9 cellular contexts compared by ENCODE assay signal in the genomic region with DNA sequence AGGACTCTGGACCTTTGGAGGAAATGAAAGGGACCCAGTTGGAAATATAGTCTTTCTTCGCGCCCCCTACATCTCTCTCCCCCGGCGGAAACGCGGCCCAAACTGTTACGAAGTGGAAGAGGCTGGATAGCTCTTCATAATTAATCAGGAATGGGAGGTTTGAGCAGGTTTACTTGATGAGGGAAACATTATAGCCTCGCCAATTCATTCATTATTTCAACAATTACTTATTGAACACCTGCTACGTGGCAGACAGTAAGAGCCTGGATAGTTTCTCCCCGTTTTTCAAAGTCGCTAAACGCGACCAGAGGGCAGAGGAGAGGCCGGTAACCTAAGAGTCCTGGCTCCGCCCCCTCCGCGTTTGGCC. TPM values are rescaled to one million over a fixed set of nuclear protein-coding genes. Genes with fewer than 3 reads are reported as not detected.
DNase-seq lines count a peak whose midpoint lies in the region; ATAC-seq and TF ChIP-seq lines count a peak whose summit lies in the region.
"Had no signal": no experiment of that assay in that cellular context is flagged by ENCODE, and none has a peak within 500 bp of the region (broad histone marks: within the 10 kb centered on the region; RNA-seq: fewer than 3 reads in every experiment).

No MANE protein-coding gene starts in this region.

- WGBS in prostate gland, result under 1% methylated on average over 17 of the region's 17 CpGs

- TF ChIP-seq CTCF in Caco-2 (IDR thresholded peaks at IDR 0.05; ENCODE audit: insufficient read depth in 1 of 2, low read depth in 1 of 2, low read length in 1 of 2, severe bottlenecking in 1 of 2, unreplicated experiment in 1 of 2) (no peak), HEK293 (tag by site-specific recombination; IDR thresholded peaks at IDR 0.05) (no peak), fibroblast of the aortic adventitia (IDR thresholded peaks at IDR 0.05; ENCODE audit: insufficient read depth, low read length) (no peak), prostate gland (IDR thresholded peaks at IDR 0.05) (no peak)

- BruUV-seq in Caco-2 (replicated peaks; lab: Mats Ljungman, UMichigan), result TSS peak; percentile 26

- ATAC-seq in HG03457 (IDR thresholded peaks at IDR 0.05; ENCODE audit: unreplicated experiment), result no peak

- H3K4me1 ChIP-seq in Caco-2, result peaks cover 9% of the 10 kb centered on the region; the same call in 1 of the 2 replicates
- peaks cover 9% of the 10 kb centered on the region for H3K4me1 ChIP-seq in HEK293 (ENCODE audit: control insufficient read depth, insufficient read depth, low read length)
- H3K4me1 ChIP-seq in SJCRH30, result no peaks in the 10 kb centered on the region; the same call in 1 of the 2 replicates
- H3K4me1 ChIP-seq in prostate gland (replicated peaks), result peaks cover 26% of the 10 kb centered on the region

- intact Hi-C loops in Caco-2 (cut with micrococcal nuclease; ENCODE audit: unreplicated experiment) (loop anchor here (2.0 to 5.0 kb wide), 2 partner anchors 40 to 162 kb away; no protein-coding TSS in a partner anchor), prostate gland (cut with DNase I) (loop anchor here (2.0 kb wide), 1 partner anchor 26 kb away; a partner anchor contains a TSS)

- H3K4me3 ChIP-seq in Caco-2 (ENCODE audit: low read depth, low read length), result peak overlapping the region; percentile 83
- H3K4me3 ChIP-seq in HEK293 (ENCODE audit: low read depth, low read length), result peak overlapping the region; percentile 80
- H3K4me3 ChIP-seq in SJCRH30, result peak overlapping the region; percentile 71
- peak overlapping the region; percentile 94 for H3K4me3 ChIP-seq in fibroblast of the aortic adventitia (ENCODE audit: low read depth, low read length)
- peak overlapping the region; percentile 62 to 73 for H3K4me3 ChIP-seq in prostate gland

- peaks cover 33% of the 10 kb centered on the region for H3K36me3 Mint-ChIP-seq in Caco-2 (ENCODE audit: insufficient read depth, unreplicated experiment)

- no peaks in the 10 kb centered on the region for H3K27me3 Mint-ChIP-seq in Caco-2 (ENCODE audit: insufficient read depth, unreplicated experiment)

- H3K9me3 Mint-ChIP-seq in Caco-2 (ENCODE audit: unreplicated experiment), result no peaks in the 10 kb centered on the region

- H3K27ac Mint-ChIP-seq in Caco-2 (ENCODE audit: unreplicated experiment), result peak overlapping the region; percentile 97

- peak overlapping the region; percentile 99 for H3K4me3 Mint-ChIP-seq in Caco-2 (ENCODE audit: unreplicated experiment)

- DNase-seq in Caco-2 (no peak), SJCRH30 (no peak), fibroblast of the aortic adventitia (ENCODE audit: low read depth) (no peak), prostate gland (ENCODE audit: low spot score) (peak; percentile 82), germinal center (ENCODE audit: low spot score) (no peak), activated gamma-delta T cell (lab: John Stamatoyannopoulos, UW) (no peak)

- H3K4me1 Mint-ChIP-seq in Caco-2 (ENCODE audit: low read depth, unreplicated experiment), result peaks cover 7% of the 10 kb centered on the region

- no peak for TF ChIP-seq POLR2A in prostate gland (IDR thresholded peaks at IDR 0.05)

- no peaks in the 10 kb centered on the region for H3K9me3 ChIP-seq in Caco-2
- H3K9me3 ChIP-seq in HEK293 (ENCODE audit: control insufficient read depth, insufficient read depth, low read depth, low read length), result no peaks in the 10 kb centered on the region
- no peaks in the 10 kb centered on the region for H3K9me3 ChIP-seq in SJCRH30 (replicated peaks)
- H3K9me3 ChIP-seq in prostate gland, result no peaks in the 10 kb centered on the region

- POLR2A ChIA-PET in Caco-2 (lab: Charles Lee) (interaction anchor here (1.4 kb wide), 1 partner anchor 12 kb away, joined by 6 read pairs; a partner anchor contains a TSS), HEK293 (lab: Yijun Ruan, JAX) (interaction anchor here (0.9 to 5.2 kb wide), 11 partner anchors 8 to 269 kb away, joined by 3 to 42 read pairs (median 5); a partner anchor contains a TSS)

- 0 out of 2 replicates have a peak, but pooled peaks cover 1% of the 10 kb centered on the region for H3K36me3 ChIP-seq in Caco-2 (ENCODE audit: control insufficient read depth, insufficient read depth, low read length)
- peaks cover 0 to 28% of the 10 kb centered on the region in 2 experiments; a peak in 1 of 3 replicates for H3K36me3 ChIP-seq in HEK293 (ENCODE audit: control insufficient read depth in 2 of 2, insufficient read depth in 1 of 2, low read length in 2 of 2)
- H3K36me3 ChIP-seq in SJCRH30, result no peaks in the 10 kb centered on the region
- H3K36me3 ChIP-seq in prostate gland, result peaks cover 0 to 8% of the 10 kb centered on the region in 2 donors

- CTCF ChIA-PET in Caco-2 (lab: Charles Lee), result interaction anchor here (1.0 to 5.3 kb wide), 8 partner anchors 12 to 251 kb away, joined by 3 to 37 read pairs (median 4); a partner anchor contains a TSS
- CTCF ChIA-PET in HEK293 (lab: Yijun Ruan, JAX), result interaction anchor here (0.6 to 5.6 kb wide), 11 partner anchors 10 to 190 kb away, joined by 3 to 57 read pairs (median 4); a partner anchor contains a TSS

- H3K27me3 ChIP-seq in Caco-2 (replicated peaks; ENCODE audit: control insufficient read depth, insufficient read depth, low read length) (no peaks in the 10 kb centered on the region), SJCRH30 (no peaks in the 10 kb centered on the region), prostate gland (replicated peaks; ENCODE audit: insufficient read depth) (no peaks in the 10 kb centered on the region)

- peak overlapping the region; percentile 65 for H3K27ac ChIP-seq in HEK293 (ENCODE audit: extremely low read depth, low read depth, low read length)
- H3K27ac ChIP-seq in SJCRH30, result peak overlapping the region; percentile 39
- H3K27ac ChIP-seq in prostate gland, result peak overlapping the region; percentile 83 to 86

TF ChIP-seq in HEK293, 187 proteins besides CTCF, POLR2A, EP300 and RAD21 (continues in another document):
- TF ChIP-seq ZFP3 (tag by site-specific recombination; IDR thresholded peaks at IDR 0.05; ENCODE audit: low read depth), result peak; percentile 80
- TF ChIP-seq, protein P1, sequence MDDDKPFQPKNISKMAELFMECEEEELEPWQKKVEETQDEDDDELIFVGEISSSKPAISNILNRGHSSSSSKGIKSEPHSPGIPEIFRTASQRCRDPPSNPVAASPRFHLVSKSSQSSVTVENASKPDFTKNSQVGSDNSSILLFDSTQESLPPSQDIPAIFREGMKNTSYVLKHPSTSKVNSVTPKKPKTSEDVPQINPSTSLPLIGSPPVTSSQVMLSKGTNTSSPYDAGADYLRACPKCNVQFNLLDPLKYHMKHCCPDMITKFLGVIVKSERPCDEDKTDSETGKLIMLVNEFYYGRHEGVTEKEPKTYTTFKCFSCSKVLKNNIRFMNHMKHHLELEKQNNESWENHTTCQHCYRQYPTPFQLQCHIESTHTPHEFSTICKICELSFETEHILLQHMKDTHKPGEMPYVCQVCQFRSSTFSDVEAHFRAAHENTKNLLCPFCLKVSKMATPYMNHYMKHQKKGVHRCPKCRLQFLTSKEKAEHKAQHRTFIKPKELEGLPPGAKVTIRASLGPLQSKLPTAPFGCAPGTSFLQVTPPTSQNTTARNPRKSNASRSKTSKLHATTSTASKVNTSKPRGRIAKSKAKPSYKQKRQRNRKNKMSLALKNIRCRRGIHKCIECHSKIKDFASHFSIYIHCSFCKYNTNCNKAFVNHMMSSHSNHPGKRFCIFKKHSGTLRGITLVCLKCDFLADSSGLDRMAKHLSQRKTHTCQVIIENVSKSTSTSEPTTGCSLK (tag by site-specific recombination; IDR thresholded peaks at IDR 0.05), result no peak
- TF ChIP-seq, protein P2, sequence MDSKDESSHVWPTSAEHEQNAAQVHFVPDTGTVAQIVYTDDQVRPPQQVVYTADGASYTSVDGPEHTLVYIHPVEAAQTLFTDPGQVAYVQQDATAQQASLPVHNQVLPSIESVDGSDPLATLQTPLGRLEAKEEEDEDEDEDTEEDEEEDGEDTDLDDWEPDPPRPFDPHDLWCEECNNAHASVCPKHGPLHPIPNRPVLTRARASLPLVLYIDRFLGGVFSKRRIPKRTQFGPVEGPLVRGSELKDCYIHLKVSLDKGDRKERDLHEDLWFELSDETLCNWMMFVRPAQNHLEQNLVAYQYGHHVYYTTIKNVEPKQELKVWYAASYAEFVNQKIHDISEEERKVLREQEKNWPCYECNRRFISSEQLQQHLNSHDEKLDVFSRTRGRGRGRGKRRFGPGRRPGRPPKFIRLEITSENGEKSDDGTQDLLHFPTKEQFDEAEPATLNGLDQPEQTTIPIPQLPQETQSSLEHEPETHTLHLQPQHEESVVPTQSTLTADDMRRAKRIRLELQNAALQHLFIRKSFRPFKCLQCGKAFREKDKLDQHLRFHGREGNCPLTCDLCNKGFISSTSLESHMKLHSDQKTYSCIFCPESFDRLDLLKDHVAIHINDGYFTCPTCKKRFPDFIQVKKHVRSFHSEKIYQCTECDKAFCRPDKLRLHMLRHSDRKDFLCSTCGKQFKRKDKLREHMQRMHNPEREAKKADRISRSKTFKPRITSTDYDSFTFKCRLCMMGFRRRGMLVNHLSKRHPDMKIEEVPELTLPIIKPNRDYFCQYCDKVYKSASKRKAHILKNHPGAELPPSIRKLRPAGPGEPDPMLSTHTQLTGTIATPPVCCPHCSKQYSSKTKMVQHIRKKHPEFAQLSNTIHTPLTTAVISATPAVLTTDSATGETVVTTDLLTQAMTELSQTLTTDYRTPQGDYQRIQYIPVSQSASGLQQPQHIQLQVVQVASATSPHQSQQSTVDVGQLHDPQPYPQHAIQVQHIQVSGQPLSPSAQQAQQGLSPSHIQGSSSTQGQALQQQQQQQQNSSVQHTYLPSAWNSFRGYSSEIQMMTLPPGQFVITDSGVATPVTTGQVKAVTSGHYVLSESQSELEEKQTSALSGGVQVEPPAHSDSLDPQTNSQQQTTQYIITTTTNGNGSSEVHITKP (tag by site-specific recombination; IDR thresholded peaks at IDR 0.05), result peak; percentile 8; the same call in 1 of the 2 replicates

RNA-seq across cellular contexts. Expression of a gene that starts 0.2 kb away (rescaled TPM):
- total RNA-seq in Caco-2 (2022) (7.9 and 8.6 TPM in 2 replicates), fibroblast of the aortic adventitia (ENCODE audit: low replicate concordance) (5.2 and 39.6 TPM in 2 replicates), prostate gland (10 to 100 TPM; 22.2 to 36.3 TPM)
- total RNA-seq in SJCRH30 (2014; rRNA removed; shearing (Covaris generic)), result 5.8 and 6.1 TPM in 2 replicates

RNA-seq across cellular contexts. Expression of a gene that starts 1.8 kb away (rescaled TPM):
- total RNA-seq in Caco-2 (2022) (2.8 and 3.8 TPM in 2 replicates), fibroblast of the aortic adventitia (ENCODE audit: low replicate concordance) (0.18 and 1.3 TPM in 2 replicates), prostate gland (10 to 100 TPM in 1 of 2 donors, 1 to 10 TPM in 1; 1.0 to 10.9 TPM)
- 0.18 and 0.26 TPM in 2 replicates for total RNA-seq in SJCRH30 (2014; rRNA removed; shearing (Covaris generic))

RNA-seq across cellular contexts. Expression of a gene that starts 11.9 kb away (rescaled TPM):
- 32.1 and 32.6 TPM in 2 replicates for total RNA-seq in Caco-2 (2022)
- total RNA-seq in SJCRH30 (2014; rRNA removed; shearing (Covaris generic)), result 94.8 and 101 TPM in 2 replicates
- 40.9 and 61.4 TPM in 2 replicates for total RNA-seq in fibroblast of the aortic adventitia (ENCODE audit: low replicate concordance)
- total RNA-seq in prostate gland, result 10 to 100 TPM; 70.2 to 81.7 TPM

RNA-seq across cellular contexts. Expression of a gene that starts 24.9 kb away (rescaled TPM):
- 35.1 and 36.5 TPM in 2 replicates for total RNA-seq in Caco-2 (2022)
- 25.3 and 25.6 TPM in 2 replicates for total RNA-seq in SJCRH30 (2014; rRNA removed; shearing (Covaris generic))
- 9.0 and 16.2 TPM in 2 replicates for total RNA-seq in fibroblast of the aortic adventitia (ENCODE audit: low replicate concordance)
- 10 to 100 TPM; 22.5 to 40.4 TPM for total RNA-seq in prostate gland

RNA-seq across cellular contexts. Expression of a gene that starts 30.9 kb away (rescaled TPM):
- total RNA-seq in Caco-2 (2022), result 0.82 and 0.86 TPM in 2 replicates
- 0.08 and 0.15 TPM in 2 replicates for total RNA-seq in SJCRH30 (2014; rRNA removed; shearing (Covaris generic))
- not detected in 2 replicates for total RNA-seq in fibroblast of the aortic adventitia (ENCODE audit: low replicate concordance)
- 1 to 10 TPM in 1 of 2 donors, under 1 TPM in 1; 0.85 to 3.7 TPM for total RNA-seq in prostate gland
- total RNA-seq: RPMI7951 had no signal
